34 cellular contexts compared by ENCODE assay signal in the genomic region with DNA sequence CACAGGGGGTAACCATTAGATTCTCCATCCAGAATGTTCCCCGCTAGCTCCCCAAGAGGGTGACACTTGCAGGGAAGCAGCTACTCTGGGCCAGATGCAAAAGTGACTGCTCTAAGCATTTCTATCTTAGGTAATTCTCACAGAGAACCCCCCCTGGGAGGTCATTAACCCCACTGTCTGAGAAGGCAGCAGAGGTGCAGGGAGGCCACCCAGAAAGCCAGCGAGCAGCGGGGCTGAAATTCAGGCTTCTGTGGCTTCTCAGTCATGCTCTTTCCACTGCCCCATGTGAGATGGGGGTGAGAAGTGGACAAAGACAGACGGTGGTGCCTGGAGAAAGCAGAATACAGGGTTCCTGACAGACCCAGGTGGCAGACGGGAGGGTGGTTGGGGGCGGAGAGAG.
"Had no signal": no experiment of that assay in that cellular context is flagged by ENCODE, and none has a peak within 500 bp of the region (broad histone marks: within the 10 kb centered on the region; RNA-seq: fewer than 3 reads in every experiment).

No MANE protein-coding gene starts in this region.

- H3K36me3 Mint-ChIP-seq: activated CD8-positive, alpha-beta memory T cell treated with anti-CD3 and anti-CD28 coated beads, Interleukin-2, amount 10 ng/mL, durations not matched to agents 7 days and 5 days; activated naive CD4-positive, alpha-beta T cell treated with anti-CD3 and anti-CD28 coated beads, Interleukin-2, amount 50 U/mL, for 72 hours; activated naive CD8-positive, alpha-beta T cell treated with anti-CD3 and anti-CD28 coated beads for 36 hours; WTC11 had no signal

- H3K27ac ChIP-seq: adrenal gland, WERI-Rb-1 had no signal

- FAIRE-seq: colon had no signal

- H3K9me3 Mint-ChIP-seq: activated CD4-positive, alpha-beta memory T cell treated with anti-CD3 and anti-CD28 coated beads, Interleukin-2, amount 10 ng/mL, durations not matched to agents 7 days and 5 days; activated CD4-positive, alpha-beta T cell treated with anti-CD3 and anti-CD28 coated beads, Interleukin-2, amount 10 ng/mL, durations not matched to agents 7 days and 5 days; activated naive CD4-positive, alpha-beta T cell treated with anti-CD3 and anti-CD28 coated beads for 36 hours; activated naive CD4-positive, alpha-beta T cell treated with anti-CD3 and anti-CD28 coated beads, Interleukin-2, amount 50 U/mL, for 72 hours; activated naive CD8-positive, alpha-beta T cell treated with anti-CD3 and anti-CD28 coated beads for 36 hours; activated T-cell treated with anti-CD3 and anti-CD28 coated beads, Interleukin-2, amount 50 U/mL, for 24 hours; activated T-helper 2 cell treated with anti-CD3 and anti-CD28 coated beads, Interferon-gamma antibody, Interleukin-2, Interleukin-4, amounts not matched to agents 10 μg/mL and 5 μg/mL and 100 μg/mL, durations not matched to agents 14 hours and 24 hours and 36 hours; brain; T-helper 1 cell treated with Interleukin-12 subunit alpha and Interleukin-12 subunit beta and Interleukin-4 antibody, amounts not matched to agents 30 μg/mL and 1 μg/mL, for 36 hours; T-helper 2 cell treated with Interferon-gamma antibody and Interleukin-4, amounts not matched to agents 5 μg/mL and 100 μg/mL, for 36 hours; WTC11 had no signal

- H3K4me3 ChIP-seq: adrenal gland had no signal

- H3K4me1 ChIP-seq: adrenal gland had no signal

- H3K36me3 ChIP-seq: adrenal gland, WERI-Rb-1 had no signal

- H3K4me1 Mint-ChIP-seq: activated CD4-positive, alpha-beta memory T cell treated with anti-CD3 and anti-CD28 coated beads, Interleukin-2, amount 10 ng/mL, durations not matched to agents 7 days and 5 days; activated CD4-positive, alpha-beta T cell treated with anti-CD3 and anti-CD28 coated beads for 36 hours; activated CD4-positive, alpha-beta T cell treated with anti-CD3 and anti-CD28 coated beads, Interleukin-2, amount 10 ng/mL, durations not matched to agents 7 days and 5 days; activated CD8-positive, alpha-beta memory T cell treated with anti-CD3 and anti-CD28 coated beads, Interleukin-2, amount 10 ng/mL, durations not matched to agents 7 days and 5 days; activated naive CD8-positive, alpha-beta T cell treated with anti-CD3 and anti-CD28 coated beads for 36 hours; brain; WTC11 had no signal

- DNase-seq: activated CD4-positive, alpha-beta memory T cell treated with anti-CD3 and anti-CD28 coated beads, Interleukin-2, amount 10 ng/mL, durations not matched to agents 7 days and 5 days; activated CD4-positive, alpha-beta T cell treated with anti-CD3 and anti-CD28 coated beads for 1 hour; activated CD4-positive, alpha-beta T cell treated with anti-CD3 and anti-CD28 coated beads for 36 hours; activated CD4-positive, alpha-beta T cell treated with anti-CD3 and anti-CD28 coated beads for 48 hours; activated CD4-positive, alpha-beta T cell treated with anti-CD3 and anti-CD28 coated beads, Interleukin-2, amount 10 ng/mL, durations not matched to agents 7 days and 5 days; activated CD4-positive, alpha-beta T cell treated with anti-CD3 and anti-CD28 coated beads, Interleukin-2, amount 50 U/mL, for 48 hours; activated CD4-positive, CD25-positive, alpha-beta regulatory T cell; activated CD8-positive, alpha-beta memory T cell treated with anti-CD3 and anti-CD28 coated beads for 24 hours; activated CD8-positive, alpha-beta memory T cell treated with anti-CD3 and anti-CD28 coated beads, Interleukin-2, amount 10 ng/mL, durations not matched to agents 7 days and 5 days; activated CD8-positive, alpha-beta memory T cell treated with anti-CD3 and anti-CD28 coated beads, Interleukin-2, amount 50 U/mL, for 48 hours; activated CD8-positive, alpha-beta T cell treated with anti-CD3 and anti-CD28 coated beads, Interleukin-2, amount 10 ng/mL, durations not matched to agents 7 days and 5 days; activated effector memory CD4-positive, alpha-beta T cell treated with Interleukin-2 at 50 U/mL for 16 hours; activated gamma-delta T cell treated with Interleukin-2 at 50 U/mL for 16 hours; activated naive CD4-positive, alpha-beta T cell; activated naive CD4-positive, alpha-beta T cell treated with anti-CD3 and anti-CD28 coated beads for 36 hours; activated naive CD4-positive, alpha-beta T cell treated with anti-CD3 and anti-CD28 coated beads, Interleukin-2, amount 50 U/mL, for 16 hours; activated naive CD8-positive, alpha-beta T cell treated with anti-CD3 and anti-CD28 coated beads for 36 hours; activated T-cell treated with anti-CD3 and anti-CD28 coated beads, Interleukin-2, amount 50 U/mL, for 24 hours; activated T-cell treated with anti-CD3 and anti-CD28 coated beads, Interleukin-2, amount 50 U/mL, for 48 hours; adrenal gland; amniotic stem cell; aorta; central memory CD4-positive, alpha-beta T cell; T-helper 2 cell; T-helper 9 cell; WERI-Rb-1 had no signal

- H3K27me3 ChIP-seq: adrenal gland had no signal

- H3K27ac Mint-ChIP-seq: activated CD4-positive, alpha-beta memory T cell treated with anti-CD3 and anti-CD28 coated beads, Interleukin-2, amount 10 ng/mL, durations not matched to agents 7 days and 5 days; activated CD4-positive, alpha-beta T cell treated with anti-CD3 and anti-CD28 coated beads for 36 hours; activated CD4-positive, alpha-beta T cell treated with anti-CD3 and anti-CD28 coated beads, Interleukin-2, amount 10 ng/mL, durations not matched to agents 7 days and 5 days; activated CD8-positive, alpha-beta memory T cell treated with anti-CD3 and anti-CD28 coated beads, Interleukin-2, amount 10 ng/mL, durations not matched to agents 7 days and 5 days; activated CD8-positive, alpha-beta T cell treated with anti-CD3 and anti-CD28 coated beads, Interleukin-2, amount 10 ng/mL, durations not matched to agents 7 days and 5 days; activated naive CD4-positive, alpha-beta T cell treated with anti-CD3 and anti-CD28 coated beads for 36 hours; activated naive CD4-positive, alpha-beta T cell treated with anti-CD3 and anti-CD28 coated beads, Interleukin-2, amount 50 U/mL, for 72 hours; activated naive CD8-positive, alpha-beta T cell treated with anti-CD3 and anti-CD28 coated beads for 36 hours; activated T-cell treated with anti-CD3 and anti-CD28 coated beads, Interleukin-2, amount 50 U/mL, for 24 hours; activated T-helper 2 cell treated with anti-CD3 and anti-CD28 coated beads, Interferon-gamma antibody, Interleukin-2, Interleukin-4, amounts not matched to agents 10 μg/mL and 5 μg/mL and 100 μg/mL, durations not matched to agents 14 hours and 24 hours and 36 hours; brain; T-helper 1 cell treated with Interleukin-12 subunit alpha and Interleukin-12 subunit beta and Interleukin-4 antibody, amounts not matched to agents 30 μg/mL and 1 μg/mL, for 36 hours; T-helper 2 cell treated with Interferon-gamma antibody and Interleukin-4, amounts not matched to agents 5 μg/mL and 100 μg/mL, for 36 hours; WTC11 had no signal

- H3K4me3 Mint-ChIP-seq: activated CD4-positive, alpha-beta memory T cell treated with anti-CD3 and anti-CD28 coated beads, Interleukin-2, amount 10 ng/mL, durations not matched to agents 7 days and 5 days; activated CD4-positive, alpha-beta T cell treated with anti-CD3 and anti-CD28 coated beads for 36 hours; activated CD4-positive, alpha-beta T cell treated with anti-CD3 and anti-CD28 coated beads, Interleukin-2, amount 10 ng/mL, durations not matched to agents 7 days and 5 days; activated CD8-positive, alpha-beta memory T cell treated with anti-CD3 and anti-CD28 coated beads, Interleukin-2, amount 10 ng/mL, durations not matched to agents 7 days and 5 days; activated CD8-positive, alpha-beta T cell treated with anti-CD3 and anti-CD28 coated beads, Interleukin-2, amount 10 ng/mL, durations not matched to agents 7 days and 5 days; activated naive CD4-positive, alpha-beta T cell treated with anti-CD3 and anti-CD28 coated beads for 36 hours; activated naive CD8-positive, alpha-beta T cell treated with anti-CD3 and anti-CD28 coated beads for 36 hours; activated T-cell treated with anti-CD3 and anti-CD28 coated beads, Interleukin-2, amount 50 U/mL, for 24 hours; brain; T-helper 1 cell treated with Interleukin-12 subunit alpha and Interleukin-12 subunit beta and Interleukin-4 antibody, amounts not matched to agents 30 μg/mL and 1 μg/mL, for 36 hours; T-helper 2 cell treated with Interferon-gamma antibody and Interleukin-4, amounts not matched to agents 5 μg/mL and 100 μg/mL, for 36 hours; WTC11 had no signal

- ATAC-seq: activated CD4-positive, alpha-beta T cell treated with anti-CD3 and anti-CD28 coated beads for 36 hours; activated CD4-positive, CD25-positive, alpha-beta regulatory T cell treated with anti-CD3 and anti-CD28 coated beads, Interleukin-2, amount 50 U/mL, for 24 hours; activated CD8-positive, alpha-beta memory T cell treated with anti-CD3 and anti-CD28 coated beads, Interleukin-2, amount 10 ng/mL, durations not matched to agents 7 days and 5 days; activated CD8-positive, alpha-beta T cell treated with anti-CD3 and anti-CD28 coated beads, Interleukin-2, amount 10 ng/mL, durations not matched to agents 7 days and 5 days; activated naive CD4-positive, alpha-beta T cell treated with anti-CD3 and anti-CD28 coated beads, Interleukin-2, amount 50 U/mL, for 72 hours; WTC11 had no signal

- H3K9me3 ChIP-seq: adrenal gland had no signal
